17 cellular contexts compared by ENCODE assay signal in genomic region chr9:112245126-112245525, GRCh38.
DNase-seq lines count a peak whose midpoint lies in the region; ATAC-seq and TF ChIP-seq lines count a peak whose summit lies in the region.
"Had no signal": no experiment of that assay in that cellular context is flagged by ENCODE, and none has a peak within 500 bp of the region (broad histone marks: within the 10 kb centered on the region; RNA-seq: fewer than 3 reads in every experiment).

No MANE protein-coding gene starts in this region.

- H3K36me3 ChIP-seq in breast epithelium: no peaks in the 10 kb centered on the region

- DNase-seq in MCF 10A (ENCODE audit: unreplicated experiment): no peak
- DNase-seq in breast epithelium (ENCODE audit: low spot score in 2 of 2): no peak
- DNase-seq in epithelial cell of esophagus (ENCODE audit: low read depth): peak; percentile 22
- no peak for DNase-seq in left lobe of liver (ENCODE audit: low spot score)
- DNase-seq in dedifferentiated amniotic fluid mesenchymal stem cell (ENCODE audit: extremely low spot score): no peak
- no peak for DNase-seq in SKM-1 (lab: John Stamatoyannopoulos, UW; ENCODE audit: unreplicated experiment)
- DNase-seq: AML-193; Caco-2; CD4-positive, alpha-beta T cell; HCEC 1CT; IMR-90 had no signal

- H3K4me1 Mint-ChIP-seq in MCF 10A (ENCODE audit: insufficient read depth, unreplicated experiment): peaks cover 18% of the 10 kb centered on the region
- H3K4me1 Mint-ChIP-seq: GM23338 had no signal

- no peak for TF ChIP-seq POLR2A in breast epithelium (IDR thresholded peaks at IDR 0.05)

- no peaks in the 10 kb centered on the region for H3K4me1 ChIP-seq in breast epithelium
- H3K4me1 ChIP-seq: Caco-2 had no signal

- intact Hi-C loops in MCF 10A (cut with micrococcal nuclease): no loop called here
- intact Hi-C loops in breast epithelium (cut with DNase I; ENCODE audit: low total_unique reads): no loop called here

- H3K4me3 Mint-ChIP-seq in MCF 10A (ENCODE audit: unreplicated experiment): no peak overlapping the region
- H3K4me3 Mint-ChIP-seq: CD4-positive, alpha-beta T cell; GM23338 had no signal

- CTCF ChIA-PET in MCF 10A (lab: Yijun Ruan, JAX): interaction anchor here (0.6 to 0.7 kb wide), 2 partner anchors 135 to 179 kb away, joined by 3 read pairs; no protein-coding TSS in a partner anchor

- H3K36me3 Mint-ChIP-seq in MCF 10A (ENCODE audit: insufficient read depth, unreplicated experiment): peaks cover 43% of the 10 kb centered on the region

- no peak overlapping the region for H3K27ac ChIP-seq in breast epithelium
- H3K27ac ChIP-seq: 22Rv1, A549, C4-2B, HL-60 had no signal

- H3K4me3 ChIP-seq in breast epithelium: no peak overlapping the region
- H3K4me3 ChIP-seq in epithelial cell of esophagus (ENCODE audit: low read length): no peak overlapping the region
- H3K4me3 ChIP-seq: A549, GM23338 had no signal

- TF ChIP-seq CTCF in MCF 10A (IDR thresholded peaks at IDR 0.05; ENCODE audit: unreplicated experiment): no peak
- TF ChIP-seq CTCF in breast epithelium (IDR thresholded peaks at IDR 0.05): no peak
- no peak for TF ChIP-seq CTCF in epithelial cell of esophagus (IDR thresholded peaks at IDR 0.05; ENCODE audit: insufficient read depth, low read depth, low read length, missing control alignments)

- no peaks in the 10 kb centered on the region for H3K9me3 ChIP-seq in breast epithelium
- H3K9me3 ChIP-seq: A549, Caco-2 had no signal

- no peaks in the 10 kb centered on the region for H3K27me3 ChIP-seq in breast epithelium

- POLR2A ChIA-PET in MCF 10A (lab: Yijun Ruan, JAX): no interaction called here

- no peaks in the 10 kb centered on the region for H3K27me3 Mint-ChIP-seq in MCF 10A (ENCODE audit: insufficient read depth, unreplicated experiment)
- H3K27me3 Mint-ChIP-seq: CD4-positive, alpha-beta T cell had no signal

- peak overlapping the region; percentile 39 for H3K27ac Mint-ChIP-seq in MCF 10A (ENCODE audit: low read depth, unreplicated experiment)
- H3K27ac Mint-ChIP-seq: CD4-positive, alpha-beta T cell; GM23338 had no signal

- BruUV-seq in MCF 10A (replicated peaks; lab: Mats Ljungman, UMichigan): no TSS peak

- H3K9me3 Mint-ChIP-seq in MCF 10A (ENCODE audit: unreplicated experiment): no peaks in the 10 kb centered on the region
- H3K9me3 Mint-ChIP-seq: CD4-positive, alpha-beta T cell; GM23338 had no signal

- peak; percentile 71 for ATAC-seq in left lobe of liver
- ATAC-seq in GM21360 (IDR thresholded peaks at IDR 0.05; ENCODE audit: unreplicated experiment): no peak
- ATAC-seq: A549, GM23338 had no signal
